ENCODE assay signal across 9 cellular contexts in genomic region chr4:104693601-104694201, GRCh38.
A peak's percentile ranks its signal among the peaks of the same experiment; 100 is the strongest.
DNase-seq lines count a peak whose midpoint lies in the region; ATAC-seq and TF ChIP-seq lines count a peak whose summit lies in the region.
"Had no signal": no experiment of that assay in that cellular context is flagged by ENCODE, and none has a peak within 500 bp of the region (broad histone marks: within the 10 kb centered on the region; RNA-seq: fewer than 3 reads in every experiment).

No MANE protein-coding gene starts in this region.

- H3K27ac Mint-ChIP-seq in memory B cell: no peak overlapping the region
- no peak overlapping the region for H3K27ac Mint-ChIP-seq in CD4-positive, alpha-beta T cell
- no peak overlapping the region for H3K27ac Mint-ChIP-seq in activated T-helper 2 cell treated with anti-CD3 and anti-CD28 coated beads, Interferon-gamma antibody, Interleukin-2, Interleukin-4, amounts not matched to agents 10 μg/mL and 5 μg/mL and 100 μg/mL, durations not matched to agents 14 hours and 24 hours and 36 hours

- H3K36me3 Mint-ChIP-seq in memory B cell: no peaks in the 10 kb centered on the region
- H3K36me3 Mint-ChIP-seq in CD4-positive, alpha-beta T cell (ENCODE audit: low read depth): no peaks in the 10 kb centered on the region
- no peaks in the 10 kb centered on the region for H3K36me3 Mint-ChIP-seq in activated T-helper 2 cell treated with anti-CD3 and anti-CD28 coated beads, Interferon-gamma antibody, Interleukin-2, Interleukin-4, amounts not matched to agents 10 μg/mL and 5 μg/mL and 100 μg/mL, durations not matched to agents 14 hours and 24 hours and 36 hours (ENCODE audit: low read depth)

- DNase-seq in GM10266 (ENCODE audit: extremely low spot score) (no peak), KBM-7 (peak; percentile 15), amniotic epithelial cell (ENCODE audit: low read depth) (peak; percentile 2), memory B cell (ENCODE audit: low spot score in 2 of 2) (peak in 1 of 2 donors; percentile 11), caudate nucleus (lab: John Stamatoyannopoulos, UW) (no peak)
- no peak for DNase-seq in CD4-positive, alpha-beta T cell
- DNase-seq in activated T-helper 2 cell treated with anti-CD3 and anti-CD28 coated beads, Interferon-gamma antibody, Interleukin-2, Interleukin-4, amounts not matched to agents 10 μg/mL and 5 μg/mL and 100 μg/mL, durations not matched to agents 14 hours and 24 hours and 36 hours (ENCODE audit: low spot score): no peak
- DNase-seq: MG63, T-helper 1 cell had no signal

- peaks cover 6% of the 10 kb centered on the region for H3K27me3 Mint-ChIP-seq in memory B cell
- H3K27me3 Mint-ChIP-seq in CD4-positive, alpha-beta T cell: no peaks in the 10 kb centered on the region
- H3K27me3 Mint-ChIP-seq in activated T-helper 2 cell treated with anti-CD3 and anti-CD28 coated beads, Interferon-gamma antibody, Interleukin-2, Interleukin-4, amounts not matched to agents 10 μg/mL and 5 μg/mL and 100 μg/mL, durations not matched to agents 14 hours and 24 hours and 36 hours (ENCODE audit: low read depth): no peaks in the 10 kb centered on the region

- no peaks in the 10 kb centered on the region for H3K9me3 ChIP-seq in CD4-positive, alpha-beta T cell (ENCODE audit: control insufficient read depth, low read length)
- H3K9me3 ChIP-seq: MG63 had no signal

- no peaks in the 10 kb centered on the region for H3K4me1 Mint-ChIP-seq in memory B cell
- H3K4me1 Mint-ChIP-seq in CD4-positive, alpha-beta T cell (ENCODE audit: low read depth): no peaks in the 10 kb centered on the region
- no peaks in the 10 kb centered on the region for H3K4me1 Mint-ChIP-seq in activated T-helper 2 cell treated with anti-CD3 and anti-CD28 coated beads, Interferon-gamma antibody, Interleukin-2, Interleukin-4, amounts not matched to agents 10 μg/mL and 5 μg/mL and 100 μg/mL, durations not matched to agents 14 hours and 24 hours and 36 hours (ENCODE audit: low read depth)

- no peaks in the 10 kb centered on the region for H3K27me3 ChIP-seq in CD4-positive, alpha-beta T cell (ENCODE audit: control insufficient read depth, insufficient read depth, low read length)
- H3K27me3 ChIP-seq: MG63 had no signal

- POLR2A ChIA-PET in CD4-positive, alpha-beta T cell (lab: Charles Lee): no interaction called here

- peak; percentile 39 for TF ChIP-seq CTCF in GM10266 (IDR thresholded peaks at IDR 0.05; ENCODE audit: control insufficient read depth, insufficient read depth, low read depth, missing control alignments)
- no peak for TF ChIP-seq CTCF in CD4-positive, alpha-beta T cell (IDR thresholded peaks at IDR 0.05)

- H3K9me3 Mint-ChIP-seq in memory B cell: no peaks in the 10 kb centered on the region
- H3K9me3 Mint-ChIP-seq in CD4-positive, alpha-beta T cell: peaks cover 2% of the 10 kb centered on the region
- H3K9me3 Mint-ChIP-seq in activated T-helper 2 cell treated with anti-CD3 and anti-CD28 coated beads, Interferon-gamma antibody, Interleukin-2, Interleukin-4, amounts not matched to agents 10 μg/mL and 5 μg/mL and 100 μg/mL, durations not matched to agents 14 hours and 24 hours and 36 hours: peaks cover 5% of the 10 kb centered on the region

- in situ Hi-C loops in KBM-7 (cut with MboI; ENCODE audit: low pct_unique_long_range_greater_than_20kb, low sequenced_read_pairs): no loop called here

- no peak overlapping the region for H3K27ac ChIP-seq in caudate nucleus (ENCODE audit: low read depth, low read length)
- no peak overlapping the region for H3K27ac ChIP-seq in CD4-positive, alpha-beta T cell (ENCODE audit: low read depth, low read length)

- CTCF ChIA-PET in CD4-positive, alpha-beta T cell (lab: Charles Lee): no interaction called here

- intact Hi-C loops in CD4-positive, alpha-beta T cell (cut with DNase I, micrococcal nuclease): no loop called here
- intact Hi-C loops in activated T-helper 2 cell treated with anti-CD3 and anti-CD28 coated beads, Interferon-gamma antibody, Interleukin-2, Interleukin-4, amounts not matched to agents 10 μg/mL and 5 μg/mL and 100 μg/mL, durations not matched to agents 14 hours and 24 hours and 36 hours (cut with micrococcal nuclease): no loop called here

- ATAC-seq in memory B cell (ENCODE audit: low read depth): peak; percentile 51
- ATAC-seq in CD4-positive, alpha-beta T cell (ENCODE audit: poor library complexity): no peak

- H3K4me3 Mint-ChIP-seq in memory B cell: no peak overlapping the region
- H3K4me3 Mint-ChIP-seq in CD4-positive, alpha-beta T cell: no peak overlapping the region
- H3K4me3 Mint-ChIP-seq in activated T-helper 2 cell treated with anti-CD3 and anti-CD28 coated beads, Interferon-gamma antibody, Interleukin-2, Interleukin-4, amounts not matched to agents 10 μg/mL and 5 μg/mL and 100 μg/mL, durations not matched to agents 14 hours and 24 hours and 36 hours (ENCODE audit: low read depth): no peak overlapping the region

Comparison
In these comparisons a context has a peak if more than half of its experiments do, and no peak if none do; other contexts are left out.
1. DNase-seq: peak in KBM-7 (single experiment) and amniotic epithelial cell (single experiment); none in GM10266 (single experiment), caudate nucleus (0 of 61), CD4-positive, alpha-beta T cell (0 of 10) and activated T-helper 2 cell treated with anti-CD3 and anti-CD28 coated beads, Interferon-gamma antibody, Interleukin-2, Interleukin-4, amounts not matched to agents 10 μg/mL and 5 μg/mL and 100 μg/mL, durations not matched to agents 14 hours and 24 hours and 36 hours (single experiment).